Comparison of ENCODE assay signal across 8 cellular contexts in the genomic region with DNA sequence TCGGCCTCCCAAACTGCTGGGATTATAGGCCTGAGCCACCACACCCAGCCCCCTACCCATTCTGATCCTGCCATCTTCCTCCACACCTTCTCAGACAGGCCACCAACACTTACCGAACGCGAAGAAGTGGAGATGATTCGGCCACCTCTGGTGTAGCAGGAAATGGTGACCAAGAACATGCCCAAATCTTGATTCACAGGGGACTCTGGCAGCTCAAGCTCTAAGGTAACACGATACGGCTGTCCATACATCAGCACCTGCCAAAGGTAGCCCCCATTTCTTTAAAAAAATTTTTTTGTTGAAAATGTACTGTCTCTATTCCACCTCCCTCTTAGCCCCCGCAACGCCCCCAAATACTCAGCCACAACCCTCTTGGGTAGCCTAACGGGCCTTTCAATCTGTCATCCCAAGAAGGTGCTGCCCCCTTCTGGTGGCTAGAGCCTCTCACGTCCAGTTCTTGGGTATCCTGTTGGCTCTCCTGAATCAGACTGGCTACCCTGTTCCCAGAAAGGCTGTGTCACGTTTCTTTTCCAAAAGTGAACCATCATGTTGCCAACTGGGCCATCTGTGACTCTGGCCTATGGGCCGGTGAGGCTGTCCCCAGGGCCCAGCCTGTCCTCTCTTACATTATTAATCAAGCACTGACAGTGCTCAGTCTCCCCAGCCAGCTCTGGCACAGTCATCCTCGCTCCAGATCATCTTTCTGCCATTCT. TPM values are rescaled to one million over a fixed set of nuclear protein-coding genes. Genes with fewer than 3 reads are reported as not detected.
DNase-seq lines count a peak whose midpoint lies in the region; ATAC-seq and TF ChIP-seq lines count a peak whose summit lies in the region.

No MANE protein-coding gene starts in this region.

- H3K27me3 ChIP-seq in kidney epithelial cell (ENCODE audit: control insufficient read depth, insufficient read depth, low read length): no peaks in the 10 kb centered on the region

- ATAC-seq in GM18498 (IDR thresholded peaks at IDR 0.05; ENCODE audit: unreplicated experiment): no peak

- DNase-seq in NCI-H2107 treated with DMSO at 0.1 percent for 48 hours (lab: John Stamatoyannopoulos, UW; ENCODE audit: unreplicated experiment) (peak; percentile 17), NCI-H2107 (lab: John Stamatoyannopoulos, UW) (no peak), NCI-H2029 treated with DMSO at 0.1 percent for 48 hours (lab: John Stamatoyannopoulos, UW) (peak; percentile 33), kidney epithelial cell (ENCODE audit: low read depth) (no peak)
- DNase-seq in activated CD4-positive, CD25-positive, alpha-beta regulatory T cell treated with anti-CD3 and anti-CD28 coated beads, Interleukin-2, amount 50 U/mL, for 16 hours (ENCODE audit: low read depth, low spot score): peak; percentile 63
- peak; percentile 68 for DNase-seq in central memory CD4-positive, alpha-beta T cell
- DNase-seq in stimulated activated CD4-positive, alpha-beta T cell treated with anti-CD3 and anti-CD28 coated beads, Interleukin-2, amount 100 ng/mL, for 4 hours (ENCODE audit: low read depth): peak; percentile 72

- H3K36me3 ChIP-seq in kidney epithelial cell (ENCODE audit: control insufficient read depth, insufficient read depth, low read length): no peaks in the 10 kb centered on the region

- no peak overlapping the region for H3K4me3 ChIP-seq in kidney epithelial cell (ENCODE audit: low read depth, low read length)

- TF ChIP-seq CTCF in kidney epithelial cell (IDR thresholded peaks at IDR 0.05; ENCODE audit: insufficient read depth, low read length, poor library complexity, severe bottlenecking): peak; percentile 85

RNA-seq across cellular contexts. Expression of a gene that starts 5.3 kb away (rescaled TPM):
- total RNA-seq in kidney epithelial cell: 0.25 TPM in 1 of 2 replicates, not detected in the other

RNA-seq across cellular contexts. Expression of a gene that starts 12.6 kb away (rescaled TPM):
- 45.2 and 56.1 TPM in 2 replicates for total RNA-seq in kidney epithelial cell

RNA-seq across cellular contexts. Expression of a gene that starts 12.9 kb away (rescaled TPM):
- total RNA-seq in kidney epithelial cell: not detected in 2 replicates

RNA-seq across cellular contexts. Expression of a gene that starts 15.7 kb away (rescaled TPM):
- 289 and 321 TPM in 2 replicates for total RNA-seq in kidney epithelial cell

RNA-seq across cellular contexts. Expression of a gene that starts 22.5 kb away (rescaled TPM):
- total RNA-seq in kidney epithelial cell: 4.1 and 4.6 TPM in 2 replicates

Comparison
In these comparisons a context has a peak if more than half of its experiments do, and no peak if none do; other contexts are left out.
1. DNase-seq: peak in NCI-H2107 treated with DMSO at 0.1 percent for 48 hours (single experiment), NCI-H2029 treated with DMSO at 0.1 percent for 48 hours (single experiment), activated CD4-positive, CD25-positive, alpha-beta regulatory T cell treated with anti-CD3 and anti-CD28 coated beads, Interleukin-2, amount 50 U/mL, for 16 hours (single experiment), central memory CD4-positive, alpha-beta T cell (single experiment) and stimulated activated CD4-positive, alpha-beta T cell treated with anti-CD3 and anti-CD28 coated beads, Interleukin-2, amount 100 ng/mL, for 4 hours (single experiment); none in NCI-H2107 (single experiment) and kidney epithelial cell (single experiment).